1 cellular context compared by ENCODE assay signal in genomic region chr15:89333011-89333860, GRCh38.
TF ChIP-seq lines count a peak whose summit lies in the region.

No MANE protein-coding gene starts in this region.

TF ChIP-seq in GM12878, 131 proteins besides CTCF, POLR2A, EP300 and RAD21 (continued from another document):
- TF ChIP-seq E4F1 (IDR thresholded peaks at IDR 0.05; ENCODE audit: borderline replicate concordance, partially characterized antibody) (no peak), TCF12 (IDR thresholded peaks at IDR 0.05; ENCODE audit: low read depth, low read length) (no peak), BRCA1 (IDR thresholded peaks at IDR 0.05; ENCODE audit: low read depth, low read length) (no peak), MEF2B (IDR thresholded peaks at IDR 0.05; ENCODE audit: partially characterized antibody, poor library complexity, severe bottlenecking) (no peak), NR2C1 (IDR thresholded peaks at IDR 0.05) (no peak), BCL11A (IDR thresholded peaks at IDR 0.05; ENCODE audit: low read depth, low read length) (no peak), ZBED1 (IDR thresholded peaks at IDR 0.05; ENCODE audit: borderline replicate concordance) (no peak), MLLT1 (IDR thresholded peaks at IDR 0.05) (no peak), MAX (IDR thresholded peaks at IDR 0.05; ENCODE audit: low read depth, low read length) (no peak), IRF4 (IDR thresholded peaks at IDR 0.05; ENCODE audit: low read depth, low read length) (no peak), SRF (IDR thresholded peaks at IDR 0.05; ENCODE audit: low read depth in 2 of 2, low read length in 2 of 2) (no peak), RUNX3 (IDR thresholded peaks at IDR 0.05; ENCODE audit: low read length) (no peak), PAX8 (IDR thresholded peaks at IDR 0.05) (no peak), BACH1 (IDR thresholded peaks at IDR 0.05; ENCODE audit: borderline replicate concordance) (no peak), DPF2 (IDR thresholded peaks at IDR 0.05) (no peak), PAX5 (IDR thresholded peaks at IDR 0.05; ENCODE audit: borderline replicate concordance, low read depth, low read length) (no peak), MEF2A (IDR thresholded peaks at IDR 0.05; ENCODE audit: insufficient read depth, low read depth, low read length) (no peak)
